9 cellular contexts compared by ENCODE assay signal in genomic region chr22:45731041-45731797, GRCh38. TPM values are rescaled to one million over a fixed set of nuclear protein-coding genes. Genes with fewer than 3 reads are reported as not detected.
DNase-seq lines count a peak whose midpoint lies in the region; ATAC-seq, FAIRE-seq and TF ChIP-seq lines count a peak whose summit lies in the region.
"Had no signal": no experiment of that assay in that cellular context is flagged by ENCODE, and none has a peak within 500 bp of the region (broad histone marks: within the 10 kb centered on the region; RNA-seq: fewer than 3 reads in every experiment).

No MANE protein-coding gene starts in this region.

- no peak overlapping the region for H3K27ac Mint-ChIP-seq in CD4-positive, alpha-beta T cell

- FAIRE-seq in GM12891 (lab: Jason Lieb, UNC) = peak; percentile 77

- H3K4me1 Mint-ChIP-seq in CD4-positive, alpha-beta T cell (ENCODE audit: low read depth) = peaks cover 18% of the 10 kb centered on the region

- no peak overlapping the region for H3K4me3 Mint-ChIP-seq in CD4-positive, alpha-beta T cell

- H3K4me1 ChIP-seq in RWPE2 (ENCODE audit: insufficient read depth, poor library complexity, severe bottlenecking) = no peaks in the 10 kb centered on the region
- H3K4me1 ChIP-seq in skeletal muscle satellite cell (ENCODE audit: control insufficient read depth, insufficient read depth, low read length) = peaks cover 17% of the 10 kb centered on the region
- peaks cover 14% of the 10 kb centered on the region for H3K4me1 ChIP-seq in left ventricle myocardium inferior

- ATAC-seq in RWPE2 (ENCODE audit: low read depth) = peak; percentile 56; the same call in 2 of the 3 replicates
- ATAC-seq in CD4-positive, alpha-beta T cell (ENCODE audit: poor library complexity) = no peak

- DNase-seq in GM12891 (ENCODE audit: insufficient read length, low spot score) = no peak
- DNase-seq in RWPE2 (ENCODE audit: low spot score) = no peak
- peak; percentile 63 for DNase-seq in glomerular visceral epithelial cell (ENCODE audit: extremely low spot score)
- DNase-seq in CD4-positive, alpha-beta T cell = no peak
- no peak for DNase-seq in NCI-H510A (lab: John Stamatoyannopoulos, UW)
- DNase-seq in left ventricle myocardium inferior = no peak
- DNase-seq in substantia nigra (lab: John Stamatoyannopoulos, UW) = no peak
- DNase-seq: hippocampal formation had no signal

- peak overlapping the region; percentile 29 for H3K4me2 ChIP-seq in skeletal muscle satellite cell (ENCODE audit: low read length)

- no peak overlapping the region for H3K9ac ChIP-seq in skeletal muscle satellite cell (ENCODE audit: low read depth, low read length)

- POLR2A ChIA-PET in CD4-positive, alpha-beta T cell (lab: Charles Lee) = no interaction called here

- TF ChIP-seq CTCF in RWPE2 (IDR thresholded peaks at IDR 0.05; ENCODE audit: poor library complexity, severe bottlenecking) = no peak
- no peak for TF ChIP-seq CTCF in CD4-positive, alpha-beta T cell (IDR thresholded peaks at IDR 0.05)
- no peak for TF ChIP-seq CTCF in left ventricle myocardium inferior (IDR thresholded peaks at IDR 0.05; ENCODE audit: borderline replicate concordance)

- peaks cover 80% of the 10 kb centered on the region for H3K36me3 Mint-ChIP-seq in CD4-positive, alpha-beta T cell (ENCODE audit: low read depth)

- no peaks in the 10 kb centered on the region for H3K27me3 Mint-ChIP-seq in CD4-positive, alpha-beta T cell

- H3K27ac ChIP-seq in RWPE2 (ENCODE audit: poor library complexity, severe bottlenecking) = no peak overlapping the region
- no peak overlapping the region for H3K27ac ChIP-seq in CD4-positive, alpha-beta T cell (ENCODE audit: low read depth, low read length)
- no peak overlapping the region for H3K27ac ChIP-seq in left ventricle myocardium inferior (replicated peaks)
- no peak overlapping the region for H3K27ac ChIP-seq in substantia nigra (ENCODE audit: low read depth, low read length, poor library complexity, severe bottlenecking)

- CTCF ChIA-PET in CD4-positive, alpha-beta T cell (lab: Charles Lee) = interaction anchor here (1.4 kb wide), 1 partner anchor 13 kb away, joined by 4 read pairs; no protein-coding TSS in a partner anchor

- peaks cover 58% of the 10 kb centered on the region for H3K36me3 ChIP-seq in RWPE2 (ENCODE audit: low read depth)
- H3K36me3 ChIP-seq in skeletal muscle satellite cell (ENCODE audit: insufficient read depth, low read length) = peaks cover 24% of the 10 kb centered on the region
- peaks cover 38% of the 10 kb centered on the region for H3K36me3 ChIP-seq in left ventricle myocardium inferior

- H3K4me3 ChIP-seq in RWPE2 (ENCODE audit: severe bottlenecking) (no peak overlapping the region), skeletal muscle satellite cell (ENCODE audit: low read length) (no peak overlapping the region), left ventricle myocardium inferior (no peak overlapping the region)

- H3K9me3 ChIP-seq in RWPE2 (ENCODE audit: severe bottlenecking) (no peaks in the 10 kb centered on the region), skeletal muscle satellite cell (replicated peaks; ENCODE audit: low read length) (no peaks in the 10 kb centered on the region), left ventricle myocardium inferior (replicated peaks) (no peaks in the 10 kb centered on the region)
- H3K9me3 ChIP-seq in CD4-positive, alpha-beta T cell (ENCODE audit: control insufficient read depth, low read length) = no peaks in the 10 kb centered on the region

- H3K27me3 ChIP-seq in RWPE2 (ENCODE audit: insufficient read depth, poor library complexity, severe bottlenecking) (no peaks in the 10 kb centered on the region), skeletal muscle satellite cell (ENCODE audit: control insufficient read depth, insufficient read depth, low read length) (no peaks in the 10 kb centered on the region), left ventricle myocardium inferior (ENCODE audit: low read depth) (no peaks in the 10 kb centered on the region)
- no peaks in the 10 kb centered on the region for H3K27me3 ChIP-seq in CD4-positive, alpha-beta T cell (ENCODE audit: control insufficient read depth, insufficient read depth, low read length)

- no peak for TF ChIP-seq POLR2A in GM12891 (IDR thresholded peaks at IDR 0.05; ENCODE audit: low read depth, low read length)

- intact Hi-C loops in CD4-positive, alpha-beta T cell (cut with DNase I, micrococcal nuclease) = no loop called here
- intact Hi-C loops in left ventricle myocardium inferior (cut with micrococcal nuclease) = no loop called here

- H3K9me3 Mint-ChIP-seq in CD4-positive, alpha-beta T cell = no peaks in the 10 kb centered on the region

TF ChIP-seq in GM12891, 5 proteins besides CTCF, POLR2A, EP300 and RAD21:
- TF ChIP-seq TAF1 (IDR thresholded peaks at IDR 0.05; ENCODE audit: low read depth, low read length) = no peak
- TF ChIP-seq POLR2AphosphoS5 (IDR thresholded peaks at IDR 0.05; ENCODE audit: low read depth, low read length) = no peak
- no peak for TF ChIP-seq SPI1 (IDR thresholded peaks at IDR 0.05; ENCODE audit: low read depth, low read length)
- TF ChIP-seq PAX5 (IDR thresholded peaks at IDR 0.05; ENCODE audit: insufficient read depth, low read length, severe bottlenecking) = no peak
- TF ChIP-seq POU2F2 (IDR thresholded peaks at IDR 0.05; ENCODE audit: low read depth, low read length) = no peak

RNA-seq across cellular contexts. Expression of gene ATXN10, which starts 59.6 kb away (rescaled TPM):
- polyA plus RNA-seq in GM12891 (2012; ENCODE audit: low read depth, missing spikeins) = 118 TPM
- total RNA-seq in skeletal muscle satellite cell (2012; rRNA removed) = 66.4 and 99.6 TPM in 2 replicates
- total RNA-seq in CD4-positive, alpha-beta T cell = 10 to 100 TPM; 43.8 to 48.0 TPM
- 148 TPM for total RNA-seq in left ventricle myocardium inferior
